8 cellular contexts compared by ENCODE assay signal in the genomic region with DNA sequence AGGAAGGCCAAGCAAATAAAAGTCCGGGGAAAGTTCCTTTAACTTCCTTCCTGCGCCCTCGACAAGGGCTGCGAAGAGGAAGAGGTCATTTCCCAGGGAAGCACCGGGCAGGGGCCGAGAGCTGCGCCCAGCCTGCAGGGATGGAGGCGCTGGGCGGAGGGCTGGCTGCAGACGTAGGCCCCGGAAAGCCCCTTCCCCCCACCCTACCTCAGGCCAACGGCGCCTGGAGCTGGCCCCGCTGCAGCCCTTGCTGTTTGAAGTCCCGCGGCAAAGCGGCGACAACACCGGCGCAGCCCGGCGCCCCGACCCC.
DNase-seq lines count a peak whose midpoint lies in the region; ATAC-seq and TF ChIP-seq lines count a peak whose summit lies in the region.

No MANE protein-coding gene starts in this region.

- no peaks in the 10 kb centered on the region for H3K27me3 ChIP-seq in effector memory CD4-positive, alpha-beta T cell (replicated peaks; ENCODE audit: control insufficient read depth, insufficient read depth, low read length, poor library complexity, severe bottlenecking)
- no peaks in the 10 kb centered on the region for H3K27me3 ChIP-seq in mononuclear cell (ENCODE audit: insufficient read depth, low read length)
- no peaks in the 10 kb centered on the region for H3K27me3 ChIP-seq in aorta (ENCODE audit: control insufficient read depth in 1 of 2, insufficient read depth in 2 of 2, low read length in 1 of 2)

- intact Hi-C loops in aorta (cut with DNase I): loop anchor here (2.0 to 5.0 kb wide), 2 partner anchors 26 to 34 kb away; a partner anchor contains a TSS

- ATAC-seq in GM21447 (IDR thresholded peaks at IDR 0.05; ENCODE audit: unreplicated experiment) (peak; percentile 6), aorta (ENCODE audit: low FRiP score) (peak; percentile 17), HG03457 (IDR thresholded peaks at IDR 0.05; ENCODE audit: unreplicated experiment) (no peak), GM18907 (IDR thresholded peaks at IDR 0.05; ENCODE audit: unreplicated experiment) (no peak)

- no peaks in the 10 kb centered on the region for H3K9me3 ChIP-seq in effector memory CD4-positive, alpha-beta T cell (ENCODE audit: control insufficient read depth, low read length)
- H3K9me3 ChIP-seq in mononuclear cell (ENCODE audit: low read depth, low read length) (no peaks in the 10 kb centered on the region), aorta (ENCODE audit: control insufficient read depth, low read length) (no peaks in the 10 kb centered on the region)

- H3K27ac ChIP-seq in effector memory CD4-positive, alpha-beta T cell (ENCODE audit: insufficient read depth, low read length, poor library complexity, severe bottlenecking): peak overlapping the region; percentile 92
- peak overlapping the region; percentile 95 to 99 for H3K27ac ChIP-seq in aorta (ENCODE audit: low read depth in 1 of 2, low read length in 2 of 2)

- 0 to 1% methylated on average over 23 of the region's 23 CpGs for WGBS in aorta, 2 donors

- peaks cover 39% of the 10 kb centered on the region for H3K4me1 ChIP-seq in effector memory CD4-positive, alpha-beta T cell (ENCODE audit: control insufficient read depth, insufficient read depth, low read length, poor library complexity, severe bottlenecking)
- peaks cover 47% of the 10 kb centered on the region for H3K4me1 ChIP-seq in mononuclear cell (ENCODE audit: insufficient read depth, low read length)
- H3K4me1 ChIP-seq in aorta (ENCODE audit: control insufficient read depth in 1 of 2, insufficient read depth in 2 of 2, low read length in 2 of 2): peaks cover 4 to 7% of the 10 kb centered on the region in 2 donors

- H3K36me3 ChIP-seq in effector memory CD4-positive, alpha-beta T cell (ENCODE audit: control insufficient read depth, insufficient read depth, low read length): peaks cover 3% of the 10 kb centered on the region
- no peaks in the 10 kb centered on the region for H3K36me3 ChIP-seq in aorta (ENCODE audit: control insufficient read depth in 1 of 2, insufficient read depth in 2 of 2, low read length in 1 of 2)

- DNase-seq in CD1c-positive myeloid dendritic cell (ENCODE audit: extremely low spot score): peak; percentile 58
- DNase-seq in effector memory CD4-positive, alpha-beta T cell: peak in 1 of 3 donors; percentile 24
- peak; percentile 73 to 81 for DNase-seq in aorta

- H3K4me3 ChIP-seq in effector memory CD4-positive, alpha-beta T cell (ENCODE audit: insufficient read depth, low read depth, low read length, poor library complexity, severe bottlenecking): peak overlapping the region; percentile 81
- H3K4me3 ChIP-seq in mononuclear cell (ENCODE audit: low read length): peak overlapping the region; percentile 63
- peak overlapping the region; percentile 90 to 96 for H3K4me3 ChIP-seq in aorta (ENCODE audit: low read length in 2 of 2)

TF ChIP-seq in PFSK-1, 5 proteins besides CTCF, POLR2A, EP300 and RAD21:
- TF ChIP-seq FOXP2 (optimal IDR thresholded peaks at IDR 0.05; ENCODE audit: borderline replicate concordance, extremely low read depth, extremely low read length, insufficient read depth) (peak; percentile 38), POLR2AphosphoS5 (IDR thresholded peaks at IDR 0.05; ENCODE audit: low read depth, low read length) (no peak), SIN3A (IDR thresholded peaks at IDR 0.05; ENCODE audit: borderline replicate concordance, insufficient read depth, low read length) (0 out of 2 replicates have a peak, but pooled peaks have one; percentile 31)
TF ChIP-seq in PFSK-1: peak in this region for 2.

Comparison
In these comparisons a context has a peak if more than half of its experiments do, and no peak if none do; other contexts are left out.
1. ATAC-seq: peak in GM21447 (single experiment) and aorta (single experiment); none in HG03457 (single experiment) and GM18907 (single experiment).
2. Peak in every context shown above with its lines, with median percentiles within 50 percentile points of each other: H3K4me3 ChIP-seq.